Comparison of ENCODE assay signal across 17 cellular contexts in the genomic region with DNA sequence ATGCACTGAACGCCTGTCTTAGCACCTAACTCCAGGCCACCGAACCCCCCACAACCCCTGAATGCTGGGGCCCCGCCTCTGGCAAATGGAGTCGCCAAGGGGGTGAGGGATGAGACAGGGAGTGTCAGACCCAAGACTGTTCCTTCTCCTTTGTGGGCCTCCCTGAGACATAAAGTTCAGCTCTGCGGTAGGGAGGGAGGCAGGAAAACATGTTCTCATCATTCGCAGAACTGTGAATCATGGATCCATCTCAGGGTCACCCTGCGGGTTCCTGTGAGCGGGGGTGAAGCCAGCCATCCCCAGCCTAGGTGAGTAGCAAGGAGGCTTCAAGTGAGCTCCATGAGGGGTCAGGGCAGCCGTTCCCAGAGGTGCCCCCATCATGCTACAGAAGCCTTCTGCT. TPM values are rescaled to one million over a fixed set of nuclear protein-coding genes. Genes with fewer than 3 reads are reported as not detected.
DNase-seq lines count a peak whose midpoint lies in the region; ATAC-seq and TF ChIP-seq lines count a peak whose summit lies in the region.
"Had no signal": no experiment of that assay in that cellular context is flagged by ENCODE, and none has a peak within 500 bp of the region (broad histone marks: within the 10 kb centered on the region; RNA-seq: fewer than 3 reads in every experiment).

No MANE protein-coding gene starts in this region.

- TF ChIP-seq EP300 in esophagus muscularis mucosa (IDR thresholded peaks at IDR 0.05): no peak

- H3K36me3 Mint-ChIP-seq in CD4-positive, alpha-beta T cell (ENCODE audit: low read depth): no peaks in the 10 kb centered on the region
- no peaks in the 10 kb centered on the region for H3K36me3 Mint-ChIP-seq in activated T-cell treated with anti-CD3 and anti-CD28 coated beads, Interleukin-2, amount 50 U/mL, for 4 hours (ENCODE audit: insufficient read depth)

- no peak overlapping the region for H3K4me3 Mint-ChIP-seq in CD4-positive, alpha-beta T cell
- H3K4me3 Mint-ChIP-seq in activated T-cell treated with anti-CD3 and anti-CD28 coated beads, Interleukin-2, amount 50 U/mL, for 4 hours: no peak overlapping the region
- H3K4me3 Mint-ChIP-seq: nephron progenitor cell had no signal

- no peaks in the 10 kb centered on the region for H3K79me2 ChIP-seq in PC-3 (ENCODE audit: low read length)

- no peak overlapping the region for H2AFZ ChIP-seq in PC-3 (ENCODE audit: low read length)
- H2AFZ ChIP-seq: GM23248 had no signal

- POLR2A ChIA-PET in CD4-positive, alpha-beta T cell (lab: Charles Lee): no interaction called here
- POLR2A ChIA-PET in PC-3 (lab: Charles Lee; ENCODE audit: unreplicated experiment): no interaction called here

- H3K4me1 Mint-ChIP-seq in CD4-positive, alpha-beta T cell (ENCODE audit: low read depth): peaks cover 34% of the 10 kb centered on the region
- peaks cover 51% of the 10 kb centered on the region for H3K4me1 Mint-ChIP-seq in activated T-cell treated with anti-CD3 and anti-CD28 coated beads, Interleukin-2, amount 50 U/mL, for 4 hours (ENCODE audit: low read depth)

- CTCF ChIA-PET in CD4-positive, alpha-beta T cell (lab: Charles Lee): no interaction called here
- CTCF ChIA-PET in PC-3 (lab: Charles Lee): no interaction called here

- H3K4me1 ChIP-seq in BLaER1 (peaks cover 61% of the 10 kb centered on the region), esophagus muscularis mucosa (no peaks in the 10 kb centered on the region), PC-3 (ENCODE audit: insufficient read depth, low read length) (no peaks in the 10 kb centered on the region)
- H3K4me1 ChIP-seq: tibial nerve had no signal

- H3K27me3 ChIP-seq in BLaER1 (no peaks in the 10 kb centered on the region), esophagus muscularis mucosa (peaks cover 0 to 60% (median 0%) of the 10 kb centered on the region in 4 donors), PC-3 (ENCODE audit: low read length) (no peaks in the 10 kb centered on the region)
- H3K27me3 ChIP-seq in CD4-positive, alpha-beta T cell (ENCODE audit: control insufficient read depth, insufficient read depth, low read length): no peaks in the 10 kb centered on the region
- H3K27me3 ChIP-seq: brain microvascular endothelial cell had no signal

- no peak overlapping the region for H3K9ac ChIP-seq in BLaER1
- H3K9ac ChIP-seq in PC-3 (ENCODE audit: low read length): no peak overlapping the region
- H3K9ac ChIP-seq: GM23248 had no signal

- no peak for DNase-seq in CD4-positive, alpha-beta T cell
- DNase-seq in activated T-cell treated with anti-CD3 and anti-CD28 coated beads, Interleukin-2, amount 50 U/mL, for 4 hours: peak; percentile 30
- peak; percentile 43 for DNase-seq in iris pigment epithelial cell (ENCODE audit: low read depth)
- DNase-seq in esophagus muscularis mucosa (ENCODE audit: extremely low spot score): no peak
- DNase-seq in PC-3: no peak
- DNase-seq: brain microvascular endothelial cell, GM23248, NCI-H1105, NCI-H748 treated with DMSO at 0.1 percent for 48 hours, nephron progenitor cell had no signal

- H3K9me2 ChIP-seq in PC-3 (replicated peaks; ENCODE audit: low read length): no peaks in the 10 kb centered on the region

- BruUV-seq in PC-3 (replicated peaks; lab: Mats Ljungman, UMichigan): no TSS peak

- intact Hi-C loops in CD4-positive, alpha-beta T cell (cut with DNase I, micrococcal nuclease): no loop called here
- intact Hi-C loops in esophagus muscularis mucosa (cut with DNase I) (no loop called here), PC-3 (cut with micrococcal nuclease) (no loop called here)

- H3K27ac ChIP-seq in BLaER1 (no peak overlapping the region), esophagus muscularis mucosa (replicated peaks in 1 of 4) (no peak overlapping the region), PC-3 (ENCODE audit: low read length) (no peak overlapping the region)
- no peak overlapping the region for H3K27ac ChIP-seq in CD4-positive, alpha-beta T cell (ENCODE audit: low read depth, low read length)
- H3K27ac ChIP-seq: brain microvascular endothelial cell, GM23248, SK-N-MC, tibial nerve had no signal

- H3K4me2 ChIP-seq in BLaER1: peak overlapping the region; percentile 74; the same call in 1 of the 2 replicates
- H3K4me2 ChIP-seq in PC-3 (ENCODE audit: low read length): no peak overlapping the region

- 73% methylated on average over 2 of the region's 9 CpGs for WGBS in esophagus muscularis mucosa

- peak overlapping the region; percentile 78 for H3K27ac Mint-ChIP-seq in CD4-positive, alpha-beta T cell
- H3K27ac Mint-ChIP-seq: nephron progenitor cell had no signal

- H3K27me3 Mint-ChIP-seq in CD4-positive, alpha-beta T cell: no peaks in the 10 kb centered on the region
- no peaks in the 10 kb centered on the region for H3K27me3 Mint-ChIP-seq in activated T-cell treated with anti-CD3 and anti-CD28 coated beads, Interleukin-2, amount 50 U/mL, for 4 hours (ENCODE audit: low read depth)

- H3K36me3 ChIP-seq in BLaER1 (no peaks in the 10 kb centered on the region), esophagus muscularis mucosa (no peaks in the 10 kb centered on the region), PC-3 (ENCODE audit: low read depth, low read length) (no peaks in the 10 kb centered on the region)
- H3K36me3 ChIP-seq: brain microvascular endothelial cell, tibial nerve had no signal

- H3K9me3 Mint-ChIP-seq in CD4-positive, alpha-beta T cell: no peaks in the 10 kb centered on the region
- H3K9me3 Mint-ChIP-seq in activated T-cell treated with anti-CD3 and anti-CD28 coated beads, Interleukin-2, amount 50 U/mL, for 4 hours: no peaks in the 10 kb centered on the region
- H3K9me3 Mint-ChIP-seq: nephron progenitor cell had no signal

- no peaks in the 10 kb centered on the region for H4K20me1 ChIP-seq in BLaER1
- H4K20me1 ChIP-seq in PC-3 (ENCODE audit: low read length): no peaks in the 10 kb centered on the region

- ATAC-seq in CD4-positive, alpha-beta T cell (ENCODE audit: poor library complexity): no peak
- ATAC-seq in activated T-cell treated with anti-CD3 and anti-CD28 coated beads, Interleukin-2, amount 50 U/mL, for 4 hours: peak; percentile 16 to 49
- ATAC-seq in HG02571 (IDR thresholded peaks at IDR 0.05; ENCODE audit: unreplicated experiment): no peak
- no peak for ATAC-seq in PC-3
- ATAC-seq: esophagus mucosa had no signal

- no peak overlapping the region for H3K4me3 ChIP-seq in BLaER1
- H3K4me3 ChIP-seq in esophagus muscularis mucosa: no peak overlapping the region
- no peak overlapping the region for H3K4me3 ChIP-seq in PC-3 (ENCODE audit: low read length)
- H3K4me3 ChIP-seq: GM23248, SK-N-MC, tibial nerve had no signal

- TF ChIP-seq POLR2A in esophagus muscularis mucosa (IDR thresholded peaks at IDR 0.05; ENCODE audit: low read depth): no peak

- no peak for TF ChIP-seq CTCF in CD4-positive, alpha-beta T cell (IDR thresholded peaks at IDR 0.05)
- TF ChIP-seq CTCF in esophagus muscularis mucosa (IDR thresholded peaks at IDR 0.05) (no peak), PC-3 (conservative IDR thresholded peaks at IDR 0.05; ENCODE audit: low read depth, low read length) (no peak)

- H3F3A ChIP-seq in PC-3 (ENCODE audit: low read length, unreplicated experiment): no peaks in the 10 kb centered on the region

- H3K9me3 ChIP-seq in BLaER1 (no peaks in the 10 kb centered on the region), esophagus muscularis mucosa (no peaks in the 10 kb centered on the region), PC-3 (ENCODE audit: low read length) (no peaks in the 10 kb centered on the region)
- no peaks in the 10 kb centered on the region for H3K9me3 ChIP-seq in CD4-positive, alpha-beta T cell (ENCODE audit: control insufficient read depth, low read length)
- H3K9me3 ChIP-seq: tibial nerve had no signal

RNA-seq across cellular contexts. Expression of a gene that starts 27.3 kb away (rescaled TPM):
- under 1 TPM; 0.19 to 0.39 TPM for total RNA-seq in CD4-positive, alpha-beta T cell
- 1 to 10 TPM in 1 of 3 donors, under 1 TPM in 2; 0.76 to 1.3 (median 0.89) TPM for total RNA-seq in activated T-cell treated with anti-CD3 and anti-CD28 coated beads, Interleukin-2, amount 50 U/mL, for 4 hours
- total RNA-seq in esophagus muscularis mucosa: not detected
- total RNA-seq in PC-3 (2014; rRNA removed): 0.04 TPM in 1 of 2 replicates, not detected in the other
- total RNA-seq: dermis microvascular lymphatic vessel endothelial cell, esophagus mucosa, GM23248, pulmonary artery endothelial cell, tibial nerve had no signal

RNA-seq across cellular contexts. Expression of a gene that starts 30.7 kb away (rescaled TPM):
- total RNA-seq in CD4-positive, alpha-beta T cell: 10 to 100 TPM; 17.3 to 17.9 TPM
- total RNA-seq in activated T-cell treated with anti-CD3 and anti-CD28 coated beads, Interleukin-2, amount 50 U/mL, for 4 hours: 10 to 100 TPM; 33.8 to 39.6 (median 34.3) TPM
- total RNA-seq in esophagus muscularis mucosa (10 to 100 TPM; 17.9 to 35.8 (median 28.7) TPM), PC-3 (2014; rRNA removed) (22.1 and 25.9 TPM in 2 replicates)

Comparison
In these comparisons a context has a peak if more than half of its experiments do, and no peak if none do; other contexts are left out.
1. ATAC-seq: peak in activated T-cell treated with anti-CD3 and anti-CD28 coated beads, Interleukin-2, amount 50 U/mL, for 4 hours (2 of 2); none in CD4-positive, alpha-beta T cell (single experiment), HG02571 (single experiment) and PC-3 (single experiment).
2. DNase-seq: peak in activated T-cell treated with anti-CD3 and anti-CD28 coated beads, Interleukin-2, amount 50 U/mL, for 4 hours (single experiment) and iris pigment epithelial cell (single experiment); none in CD4-positive, alpha-beta T cell (0 of 10), esophagus muscularis mucosa (single experiment) and PC-3 (single experiment).